In the genomic region with DNA sequence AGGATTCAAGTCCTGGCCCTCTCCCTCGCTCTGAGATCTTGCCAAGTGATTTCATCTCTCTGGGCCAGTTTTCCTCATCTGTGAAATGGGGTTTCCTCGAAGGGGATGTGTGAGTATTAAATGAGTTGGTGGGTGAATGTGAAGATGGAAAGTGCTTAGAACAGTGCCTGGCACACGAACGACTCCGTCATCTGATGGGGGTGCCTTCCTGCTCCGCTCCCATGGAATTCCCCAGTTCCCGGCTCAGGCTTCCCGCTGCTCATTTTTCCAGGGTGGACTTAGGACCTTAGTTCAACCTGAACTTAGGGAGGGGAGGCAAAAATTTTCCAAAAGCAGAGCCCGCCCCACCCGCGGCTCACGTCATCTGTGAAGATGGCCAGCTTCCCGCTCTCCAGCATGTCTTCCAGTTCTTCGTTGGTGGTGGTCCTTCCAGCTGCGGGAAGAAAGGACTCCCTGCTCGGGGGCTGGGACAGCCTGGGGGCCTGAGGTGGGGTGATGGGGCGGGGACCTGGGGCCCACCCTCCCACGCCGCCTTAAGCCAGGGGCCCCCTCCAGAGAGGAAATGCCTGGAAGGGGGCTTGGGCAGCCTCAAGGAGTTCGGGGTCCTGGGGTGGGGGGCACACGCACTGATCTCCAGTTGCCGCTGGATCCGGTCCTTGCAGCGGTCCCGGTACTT, we compare ENCODE assay signal across 1 cellular context.
A peak's percentile ranks its signal among the peaks of the same experiment; 100 is the strongest.
TF ChIP-seq lines count a peak whose summit lies in the region.

No MANE protein-coding gene starts in this region.

TF ChIP-seq in K562, 482 proteins besides CTCF, POLR2A, EP300 and RAD21:
- no peak for TF ChIP-seq LEF1 (IDR thresholded peaks at IDR 0.05)
- 0 out of 2 replicates have a peak, but pooled peaks have one; percentile 42 for TF ChIP-seq ZNF197 (CRISPR knock-in tag; IDR thresholded peaks at IDR 0.05; ENCODE audit: low read depth)
- TF ChIP-seq SNIP1 (IDR thresholded peaks at IDR 0.05; ENCODE audit: low read depth) = peak; percentile 81
- TF ChIP-seq CREB1 (IDR thresholded peaks at IDR 0.05) = 0 out of 2 replicates have a peak, but pooled peaks have one; percentile 23
- no peak for TF ChIP-seq CREB1 (CRISPR knock-in tag; IDR thresholded peaks at IDR 0.05)
- TF ChIP-seq POU5F1 (IDR thresholded peaks at IDR 0.05; ENCODE audit: borderline replicate concordance, low read depth, low read length, partially characterized antibody) = no peak
- TF ChIP-seq BCOR (IDR thresholded peaks at IDR 0.05) = peak; percentile 78
- peak; percentile 61; the same call in 1 of the 2 replicates for TF ChIP-seq SMARCA5 (IDR thresholded peaks at IDR 0.05)
- no peak for TF ChIP-seq ZBED1 (IDR thresholded peaks at IDR 0.05)
- 0 out of 2 replicates have a peak, but pooled peaks have one; percentile 38 for TF ChIP-seq EGR1 (conservative IDR thresholded peaks at IDR 0.05)
- TF ChIP-seq, protein P1, sequence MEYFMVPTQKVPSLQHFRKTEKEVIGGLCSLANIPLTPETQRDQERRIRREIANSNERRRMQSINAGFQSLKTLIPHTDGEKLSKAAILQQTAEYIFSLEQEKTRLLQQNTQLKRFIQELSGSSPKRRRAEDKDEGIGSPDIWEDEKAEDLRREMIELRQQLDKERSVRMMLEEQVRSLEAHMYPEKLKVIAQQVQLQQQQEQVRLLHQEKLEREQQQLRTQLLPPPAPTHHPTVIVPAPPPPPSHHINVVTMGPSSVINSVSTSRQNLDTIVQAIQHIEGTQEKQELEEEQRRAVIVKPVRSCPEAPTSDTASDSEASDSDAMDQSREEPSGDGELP (CRISPR knock-in tag; IDR thresholded peaks at IDR 0.05; ENCODE audit: borderline replicate concordance) = 0 out of 2 replicates have a peak, but pooled peaks have one; percentile 10
- TF ChIP-seq RBM25 (IDR thresholded peaks at IDR 0.05; ENCODE audit: low read depth, low read length, severe bottlenecking) = peak; percentile 51
- TF ChIP-seq ZNF3 (CRISPR knock-in tag; IDR thresholded peaks at IDR 0.05) = peak; percentile 33; the same call in 1 of the 2 replicates
- TF ChIP-seq ZBTB7A (IDR thresholded peaks at IDR 0.05; ENCODE audit: borderline replicate concordance, control insufficient read depth, low read depth, low read length) = peak; percentile 34; the same call in 1 of the 2 replicates
- TF ChIP-seq, protein P2, sequence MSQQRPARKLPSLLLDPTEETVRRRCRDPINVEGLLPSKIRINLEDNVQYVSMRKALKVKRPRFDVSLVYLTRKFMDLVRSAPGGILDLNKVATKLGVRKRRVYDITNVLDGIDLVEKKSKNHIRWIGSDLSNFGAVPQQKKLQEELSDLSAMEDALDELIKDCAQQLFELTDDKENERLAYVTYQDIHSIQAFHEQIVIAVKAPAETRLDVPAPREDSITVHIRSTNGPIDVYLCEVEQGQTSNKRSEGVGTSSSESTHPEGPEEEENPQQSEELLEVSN (IDR thresholded peaks at IDR 0.05; ENCODE audit: borderline replicate concordance in 1 of 2, extremely low read depth in 1 of 2, insufficient read depth in 1 of 2, insufficient read length in 1 of 2, low read depth in 1 of 2, low read length in 1 of 2, poor library complexity in 1 of 2, severe bottlenecking in 1 of 2) = peak in 1 of 2 experiments; percentile 63
- TF ChIP-seq YY1 (IDR thresholded peaks at IDR 0.05; ENCODE audit: borderline replicate concordance in 1 of 3, control insufficient read depth in 1 of 3, extremely low read depth in 1 of 3, insufficient read depth in 3 of 3, insufficient read length in 1 of 3, insufficient replicate concordance in 2 of 3, low read depth in 1 of 3, low read length in 2 of 3) = peak in 1 of 3 experiments; percentile 38
- no peak for TF ChIP-seq MYNN (IDR thresholded peaks at IDR 0.05)
- TF ChIP-seq MYNN (CRISPR knock-in tag; IDR thresholded peaks at IDR 0.05) = no peak
- no peak for TF ChIP-seq NELFE (IDR thresholded peaks at IDR 0.05; ENCODE audit: insufficient read depth, insufficient read length)
- peak; percentile 10 for TF ChIP-seq TAF1 (IDR thresholded peaks at IDR 0.05; ENCODE audit: control insufficient read depth, extremely low read depth, insufficient read depth, low read length, severe bottlenecking)
- no peak for TF ChIP-seq CBFA2T2 (conservative IDR thresholded peaks at IDR 0.05)
- TF ChIP-seq ZBTB1 (CRISPR knock-in tag; IDR thresholded peaks at IDR 0.05; ENCODE audit: borderline replicate concordance, low read depth) = no peak
- TF ChIP-seq KDM1A (IDR thresholded peaks at IDR 0.05) = peak in 1 of 2 experiments; percentile 35; a peak in 1 of 4 replicates
- peak; percentile 45 for TF ChIP-seq CREM (IDR thresholded peaks at IDR 0.05; ENCODE audit: low read depth)
- no peak for TF ChIP-seq TEAD1 (CRISPR knock-in tag; IDR thresholded peaks at IDR 0.05)
- TF ChIP-seq, protein P3, sequence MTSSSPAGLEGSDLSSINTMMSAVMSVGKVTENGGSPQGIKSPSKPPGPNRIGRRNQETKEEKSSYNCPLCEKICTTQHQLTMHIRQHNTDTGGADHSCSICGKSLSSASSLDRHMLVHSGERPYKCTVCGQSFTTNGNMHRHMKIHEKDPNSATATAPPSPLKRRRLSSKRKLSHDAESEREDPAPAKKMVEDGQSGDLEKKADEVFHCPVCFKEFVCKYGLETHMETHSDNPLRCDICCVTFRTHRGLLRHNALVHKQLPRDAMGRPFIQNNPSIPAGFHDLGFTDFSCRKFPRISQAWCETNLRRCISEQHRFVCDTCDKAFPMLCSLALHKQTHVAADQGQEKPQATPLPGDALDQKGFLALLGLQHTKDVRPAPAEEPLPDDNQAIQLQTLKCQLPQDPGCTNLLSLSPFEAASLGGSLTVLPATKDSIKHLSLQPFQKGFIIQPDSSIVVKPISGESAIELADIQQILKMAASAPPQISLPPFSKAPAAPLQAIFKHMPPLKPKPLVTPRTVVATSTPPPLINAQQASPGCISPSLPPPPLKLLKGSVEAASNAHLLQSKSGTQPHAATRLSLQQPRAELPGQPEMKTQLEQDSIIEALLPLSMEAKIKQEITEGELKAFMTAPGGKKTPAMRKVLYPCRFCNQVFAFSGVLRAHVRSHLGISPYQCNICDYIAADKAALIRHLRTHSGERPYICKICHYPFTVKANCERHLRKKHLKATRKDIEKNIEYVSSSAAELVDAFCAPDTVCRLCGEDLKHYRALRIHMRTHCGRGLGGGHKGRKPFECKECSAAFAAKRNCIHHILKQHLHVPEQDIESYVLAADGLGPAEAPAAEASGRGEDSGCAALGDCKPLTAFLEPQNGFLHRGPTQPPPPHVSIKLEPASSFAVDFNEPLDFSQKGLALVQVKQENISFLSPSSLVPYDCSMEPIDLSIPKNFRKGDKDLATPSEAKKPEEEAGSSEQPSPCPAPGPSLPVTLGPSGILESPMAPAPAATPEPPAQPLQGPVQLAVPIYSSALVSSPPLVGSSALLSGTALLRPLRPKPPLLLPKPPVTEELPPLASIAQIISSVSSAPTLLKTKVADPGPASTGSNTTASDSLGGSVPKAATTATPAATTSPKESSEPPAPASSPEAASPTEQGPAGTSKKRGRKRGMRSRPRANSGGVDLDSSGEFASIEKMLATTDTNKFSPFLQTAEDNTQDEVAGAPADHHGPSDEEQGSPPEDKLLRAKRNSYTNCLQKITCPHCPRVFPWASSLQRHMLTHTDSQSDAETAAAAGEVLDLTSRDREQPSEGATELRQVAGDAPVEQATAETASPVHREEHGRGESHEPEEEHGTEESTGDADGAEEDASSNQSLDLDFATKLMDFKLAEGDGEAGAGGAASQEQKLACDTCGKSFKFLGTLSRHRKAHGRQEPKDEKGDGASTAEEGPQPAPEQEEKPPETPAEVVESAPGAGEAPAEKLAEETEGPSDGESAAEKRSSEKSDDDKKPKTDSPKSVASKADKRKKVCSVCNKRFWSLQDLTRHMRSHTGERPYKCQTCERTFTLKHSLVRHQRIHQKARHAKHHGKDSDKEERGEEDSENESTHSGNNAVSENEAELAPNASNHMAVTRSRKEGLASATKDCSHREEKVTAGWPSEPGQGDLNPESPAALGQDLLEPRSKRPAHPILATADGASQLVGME (CRISPR knock-in tag; IDR thresholded peaks at IDR 0.05) = peak; percentile 20; the same call in 1 of the 2 replicates
- TF ChIP-seq BRD4 (IDR thresholded peaks at IDR 0.05) = peak; percentile 63; the same call in 1 of the 2 replicates
- no peak for TF ChIP-seq ATF1 (CRISPR knock-in tag; IDR thresholded peaks at IDR 0.05)
- TF ChIP-seq ATF1 (tag; IDR thresholded peaks at IDR 0.05) = peak; percentile 60
- no peak for TF ChIP-seq SAP30 (IDR thresholded peaks at IDR 0.05; ENCODE audit: borderline replicate concordance, insufficient read depth, low read depth, low read length, poor library complexity, severe bottlenecking)
- TF ChIP-seq ZNF143 (CRISPR knock-in tag; IDR thresholded peaks at IDR 0.05) = no peak
TF ChIP-seq in K562: peak in this region for 18.
